In the genomic region with DNA sequence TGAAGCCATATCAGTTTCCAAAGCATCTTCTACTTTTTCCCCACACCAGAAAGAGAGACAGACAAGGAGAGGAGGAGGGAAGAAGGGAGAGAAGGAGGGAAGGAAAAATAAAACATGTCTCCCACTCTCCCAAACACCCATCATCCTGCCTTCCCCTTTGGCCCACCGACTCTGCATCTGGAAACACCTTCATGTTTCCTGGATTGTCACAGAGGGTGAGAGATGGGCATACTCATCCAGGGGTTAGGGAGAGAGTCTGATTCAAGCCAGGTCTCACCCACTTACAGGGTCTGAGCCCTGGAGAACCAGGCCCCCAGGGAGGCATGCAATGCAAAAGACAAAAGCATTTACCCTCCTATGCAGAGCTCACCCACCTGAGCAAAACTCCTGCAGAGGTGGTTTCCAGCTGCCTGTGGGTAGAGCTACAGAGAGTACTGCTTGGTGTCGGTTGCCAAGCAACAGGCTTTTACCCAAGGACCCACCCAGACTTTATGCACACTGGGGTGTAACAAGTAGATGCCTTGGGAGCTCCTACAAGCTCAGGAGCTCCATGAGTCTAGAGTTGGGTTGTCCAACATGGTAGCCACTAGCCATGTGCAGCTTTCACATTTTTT, we compare ENCODE assay signal across 2 cellular contexts.
TF ChIP-seq lines count a peak whose summit lies in the region.

No MANE protein-coding gene starts in this region.

TF ChIP-seq in HEK293, 187 proteins besides CTCF, POLR2A, EP300 and RAD21 (continues in another document):
- TF ChIP-seq, protein P1, sequence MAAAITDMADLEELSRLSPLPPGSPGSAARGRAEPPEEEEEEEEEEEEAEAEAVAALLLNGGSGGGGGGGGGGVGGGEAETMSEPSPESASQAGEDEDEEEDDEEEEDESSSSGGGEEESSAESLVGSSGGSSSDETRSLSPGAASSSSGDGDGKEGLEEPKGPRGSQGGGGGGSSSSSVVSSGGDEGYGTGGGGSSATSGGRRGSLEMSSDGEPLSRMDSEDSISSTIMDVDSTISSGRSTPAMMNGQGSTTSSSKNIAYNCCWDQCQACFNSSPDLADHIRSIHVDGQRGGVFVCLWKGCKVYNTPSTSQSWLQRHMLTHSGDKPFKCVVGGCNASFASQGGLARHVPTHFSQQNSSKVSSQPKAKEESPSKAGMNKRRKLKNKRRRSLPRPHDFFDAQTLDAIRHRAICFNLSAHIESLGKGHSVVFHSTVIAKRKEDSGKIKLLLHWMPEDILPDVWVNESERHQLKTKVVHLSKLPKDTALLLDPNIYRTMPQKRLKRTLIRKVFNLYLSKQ (tag by site-specific recombination; IDR thresholded peaks at IDR 0.05; ENCODE audit: borderline replicate concordance): no peak
- TF ChIP-seq, protein P2, sequence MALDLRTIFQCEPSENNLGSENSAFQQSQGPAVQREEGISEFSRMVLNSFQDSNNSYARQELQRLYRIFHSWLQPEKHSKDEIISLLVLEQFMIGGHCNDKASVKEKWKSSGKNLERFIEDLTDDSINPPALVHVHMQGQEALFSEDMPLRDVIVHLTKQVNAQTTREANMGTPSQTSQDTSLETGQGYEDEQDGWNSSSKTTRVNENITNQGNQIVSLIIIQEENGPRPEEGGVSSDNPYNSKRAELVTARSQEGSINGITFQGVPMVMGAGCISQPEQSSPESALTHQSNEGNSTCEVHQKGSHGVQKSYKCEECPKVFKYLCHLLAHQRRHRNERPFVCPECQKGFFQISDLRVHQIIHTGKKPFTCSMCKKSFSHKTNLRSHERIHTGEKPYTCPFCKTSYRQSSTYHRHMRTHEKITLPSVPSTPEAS (tag by site-specific recombination; IDR thresholded peaks at IDR 0.05): no peak
- TF ChIP-seq IKZF3 (tag by site-specific recombination; IDR thresholded peaks at IDR 0.05) (no peak), GLIS1 (tag by site-specific recombination; IDR thresholded peaks at IDR 0.05) (peak; percentile 43; the same call in 1 of the 2 replicates), ZNF473 (tag by site-specific recombination; IDR thresholded peaks at IDR 0.05) (no peak), ZNF350 (tag by site-specific recombination; IDR thresholded peaks at IDR 0.05) (no peak), GLI4 (tag by site-specific recombination; IDR thresholded peaks at IDR 0.05) (no peak), ZNF133 (tag by site-specific recombination; IDR thresholded peaks at IDR 0.05) (no peak), ZFHX2 (tag by site-specific recombination; conservative IDR thresholded peaks at IDR 0.05) (peak; percentile 8; the same call in 1 of the 2 replicates), ZNF324 (tag by site-specific recombination; IDR thresholded peaks at IDR 0.05) (no peak), ZNF626 (tag by site-specific recombination; IDR thresholded peaks at IDR 0.05) (no peak), ZNF658 (tag by site-specific recombination; IDR thresholded peaks at IDR 0.05) (no peak), EGR2 (tag by site-specific recombination; IDR thresholded peaks at IDR 0.05; ENCODE audit: low read depth) (peak; percentile 69), HOXC10 (CRISPR knock-in tag; IDR thresholded peaks at IDR 0.05) (no peak), ZNF426 (tag by site-specific recombination; IDR thresholded peaks at IDR 0.05) (no peak), ZNF548 (tag by site-specific recombination; IDR thresholded peaks at IDR 0.05) (no peak), ZNF48 (tag by site-specific recombination; IDR thresholded peaks at IDR 0.05) (no peak), ZNF274 (IDR thresholded peaks at IDR 0.05; ENCODE audit: low read length) (no peak), ZNF274 (tag by site-specific recombination; IDR thresholded peaks at IDR 0.05; ENCODE audit: borderline replicate concordance) (no peak), ZNF146 (tag by site-specific recombination; IDR thresholded peaks at IDR 0.05) (no peak)
- TF ChIP-seq, protein P3, sequence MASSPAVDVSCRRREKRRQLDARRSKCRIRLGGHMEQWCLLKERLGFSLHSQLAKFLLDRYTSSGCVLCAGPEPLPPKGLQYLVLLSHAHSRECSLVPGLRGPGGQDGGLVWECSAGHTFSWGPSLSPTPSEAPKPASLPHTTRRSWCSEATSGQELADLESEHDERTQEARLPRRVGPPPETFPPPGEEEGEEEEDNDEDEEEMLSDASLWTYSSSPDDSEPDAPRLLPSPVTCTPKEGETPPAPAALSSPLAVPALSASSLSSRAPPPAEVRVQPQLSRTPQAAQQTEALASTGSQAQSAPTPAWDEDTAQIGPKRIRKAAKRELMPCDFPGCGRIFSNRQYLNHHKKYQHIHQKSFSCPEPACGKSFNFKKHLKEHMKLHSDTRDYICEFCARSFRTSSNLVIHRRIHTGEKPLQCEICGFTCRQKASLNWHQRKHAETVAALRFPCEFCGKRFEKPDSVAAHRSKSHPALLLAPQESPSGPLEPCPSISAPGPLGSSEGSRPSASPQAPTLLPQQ (tag by site-specific recombination; IDR thresholded peaks at IDR 0.05): no peak
- TF ChIP-seq, protein P4, sequence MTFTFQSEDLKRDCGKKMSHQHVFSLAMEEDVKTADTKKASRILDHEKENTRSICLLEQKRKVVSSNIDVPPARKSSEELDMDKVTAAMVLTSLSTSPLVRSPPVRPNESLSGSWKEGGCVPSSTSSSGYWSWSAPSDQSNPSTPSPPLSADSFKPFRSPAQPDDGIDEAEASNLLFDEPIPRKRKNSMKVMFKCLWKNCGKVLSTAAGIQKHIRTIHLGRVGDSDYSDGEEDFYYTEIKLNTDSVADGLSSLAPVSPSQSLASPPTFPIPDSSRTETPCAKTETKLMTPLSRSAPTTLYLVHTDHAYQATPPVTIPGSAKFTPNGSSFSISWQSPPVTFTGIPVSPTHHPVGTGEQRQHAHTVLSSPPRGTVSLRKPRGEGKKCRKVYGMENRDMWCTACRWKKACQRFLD (tag by site-specific recombination; IDR thresholded peaks at IDR 0.05): no peak
- TF ChIP-seq, protein P5, sequence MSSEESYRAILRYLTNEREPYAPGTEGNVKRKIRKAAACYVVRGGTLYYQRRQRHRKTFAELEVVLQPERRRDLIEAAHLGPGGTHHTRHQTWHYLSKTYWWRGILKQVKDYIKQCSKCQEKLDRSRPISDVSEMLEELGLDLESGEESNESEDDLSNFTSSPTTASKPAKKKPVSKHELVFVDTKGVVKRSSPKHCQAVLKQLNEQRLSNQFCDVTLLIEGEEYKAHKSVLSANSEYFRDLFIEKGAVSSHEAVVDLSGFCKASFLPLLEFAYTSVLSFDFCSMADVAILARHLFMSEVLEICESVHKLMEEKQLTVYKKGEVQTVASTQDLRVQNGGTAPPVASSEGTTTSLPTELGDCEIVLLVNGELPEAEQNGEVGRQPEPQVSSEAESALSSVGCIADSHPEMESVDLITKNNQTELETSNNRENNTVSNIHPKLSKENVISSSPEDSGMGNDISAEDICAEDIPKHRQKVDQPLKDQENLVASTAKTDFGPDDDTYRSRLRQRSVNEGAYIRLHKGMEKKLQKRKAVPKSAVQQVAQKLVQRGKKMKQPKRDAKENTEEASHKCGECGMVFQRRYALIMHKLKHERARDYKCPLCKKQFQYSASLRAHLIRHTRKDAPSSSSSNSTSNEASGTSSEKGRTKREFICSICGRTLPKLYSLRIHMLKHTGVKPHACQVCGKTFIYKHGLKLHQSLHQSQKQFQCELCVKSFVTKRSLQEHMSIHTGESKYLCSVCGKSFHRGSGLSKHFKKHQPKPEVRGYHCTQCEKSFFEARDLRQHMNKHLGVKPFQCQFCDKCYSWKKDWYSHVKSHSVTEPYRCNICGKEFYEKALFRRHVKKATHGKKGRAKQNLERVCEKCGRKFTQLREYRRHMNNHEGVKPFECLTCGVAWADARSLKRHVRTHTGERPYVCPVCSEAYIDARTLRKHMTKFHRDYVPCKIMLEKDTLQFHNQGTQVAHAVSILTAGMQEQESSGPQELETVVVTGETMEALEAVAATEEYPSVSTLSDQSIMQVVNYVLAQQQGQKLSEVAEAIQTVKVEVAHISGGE (tag by site-specific recombination; conservative IDR thresholded peaks at IDR 0.05; ENCODE audit: low read depth): no peak

TF ChIP-seq in K562, 482 proteins besides CTCF, POLR2A, EP300 and RAD21 (continued from another document):
- TF ChIP-seq LARP7 (IDR thresholded peaks at IDR 0.05): no peak
- peak; percentile 42 for TF ChIP-seq RFX1 (IDR thresholded peaks at IDR 0.05)
- TF ChIP-seq, protein P6, sequence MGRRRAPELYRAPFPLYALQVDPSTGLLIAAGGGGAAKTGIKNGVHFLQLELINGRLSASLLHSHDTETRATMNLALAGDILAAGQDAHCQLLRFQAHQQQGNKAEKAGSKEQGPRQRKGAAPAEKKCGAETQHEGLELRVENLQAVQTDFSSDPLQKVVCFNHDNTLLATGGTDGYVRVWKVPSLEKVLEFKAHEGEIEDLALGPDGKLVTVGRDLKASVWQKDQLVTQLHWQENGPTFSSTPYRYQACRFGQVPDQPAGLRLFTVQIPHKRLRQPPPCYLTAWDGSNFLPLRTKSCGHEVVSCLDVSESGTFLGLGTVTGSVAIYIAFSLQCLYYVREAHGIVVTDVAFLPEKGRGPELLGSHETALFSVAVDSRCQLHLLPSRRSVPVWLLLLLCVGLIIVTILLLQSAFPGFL (CRISPR knock-in tag; IDR thresholded peaks at IDR 0.05): no peak
